Comparison of ENCODE assay signal across 14 cellular contexts in the genomic region with DNA sequence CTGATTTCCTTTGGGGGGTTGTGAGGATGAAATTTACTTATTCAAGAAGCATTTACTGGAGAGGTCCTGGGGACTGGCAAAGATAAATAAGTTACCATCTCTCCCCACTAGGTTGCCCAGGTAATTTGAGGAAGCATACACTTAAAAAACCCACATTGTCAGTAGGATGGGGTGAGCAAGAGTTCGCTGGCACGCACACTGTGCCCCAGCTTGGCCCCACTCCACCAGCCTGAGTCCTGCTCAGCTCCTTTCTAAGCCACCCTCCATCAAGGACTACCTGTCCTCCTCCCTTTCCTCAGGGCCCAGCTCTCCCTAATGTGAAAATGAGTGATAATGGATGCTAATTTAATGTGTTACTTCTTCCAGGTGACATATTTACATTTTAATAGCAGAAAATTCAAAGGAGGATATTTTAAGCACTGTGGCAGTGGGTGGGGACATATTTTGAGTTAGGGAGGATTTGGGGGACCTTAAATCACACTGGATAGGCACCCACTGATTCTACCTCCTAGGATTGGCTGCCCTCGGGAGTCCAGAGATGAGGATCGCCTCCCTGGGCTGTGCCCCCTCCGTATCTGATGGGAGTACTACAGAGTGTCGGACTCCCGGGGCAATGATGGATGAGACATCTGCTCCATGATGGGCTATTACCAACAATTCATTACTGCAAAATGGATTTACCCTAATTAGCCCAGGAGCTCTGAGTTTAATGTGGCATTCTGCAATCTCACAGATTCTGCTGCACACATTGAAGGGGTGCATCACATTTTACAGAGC.
A peak's percentile ranks its signal among the peaks of the same experiment; 100 is the strongest.
DNase-seq lines count a peak whose midpoint lies in the region; ATAC-seq and TF ChIP-seq lines count a peak whose summit lies in the region.
"Had no signal": no experiment of that assay in that cellular context is flagged by ENCODE, and none has a peak within 500 bp of the region (broad histone marks: within the 10 kb centered on the region; RNA-seq: fewer than 3 reads in every experiment).

No MANE protein-coding gene starts in this region.

- ATAC-seq in WTC11: peak; percentile 44

- H3K27me3 Mint-ChIP-seq in WTC11 (ENCODE audit: low read depth): peaks cover 64% of the 10 kb centered on the region
- H3K27me3 Mint-ChIP-seq: CD4-positive, alpha-beta T cell had no signal

- no peaks in the 10 kb centered on the region for H3K36me3 Mint-ChIP-seq in WTC11

- peak; percentile 40 for DNase-seq in NCI-H1105 treated with DMSO at 0.1 percent for 48 hours (lab: John Stamatoyannopoulos, UW)
- DNase-seq in NCI-H1105 (lab: John Stamatoyannopoulos, UW): no peak
- DNase-seq in BE2C: peak; percentile 32
- peak; percentile 36 to 77 for DNase-seq in NCI-H2081 (lab: John Stamatoyannopoulos, UW)
- DNase-seq in WTC11 (ENCODE audit: low spot score): no peak
- no peak for DNase-seq in HUDEP-2 (lab: John Stamatoyannopoulos, UW; ENCODE audit: unreplicated experiment in 76 of 76)
- no peak for DNase-seq in RPMI8226
- DNase-seq in erythroblast (lab: John Stamatoyannopoulos, UW): no peak
- DNase-seq: Calu3; CD4-positive, alpha-beta T cell; DMS53; HFFc6; NCI-H1048 had no signal

- POLR2A ChIA-PET in WTC11 (lab: Charles Lee): no interaction called here

- H3K9me3 ChIP-seq in BE2C: no peaks in the 10 kb centered on the region

- no peaks in the 10 kb centered on the region for H3K36me3 ChIP-seq in BE2C

- no peak for TF ChIP-seq POLR2A in erythroblast (IDR thresholded peaks at IDR 0.05; ENCODE audit: low read length)

- H3K27me3 ChIP-seq in BE2C: peaks cover 8% of the 10 kb centered on the region; the same call in 1 of the 2 replicates

- TF ChIP-seq CTCF in BE2C (IDR thresholded peaks at IDR 0.05; ENCODE audit: low read depth, low read length) (no peak), WTC11 (IDR thresholded peaks at IDR 0.05) (no peak)

- H3K27ac Mint-ChIP-seq in WTC11: no peak overlapping the region
- H3K27ac Mint-ChIP-seq: B cell; CD4-positive, alpha-beta T cell; HFFc6 had no signal

- H3K4me1 ChIP-seq in BE2C: peaks cover 15% of the 10 kb centered on the region

- peaks cover 9% of the 10 kb centered on the region for H3K4me1 Mint-ChIP-seq in WTC11
- H3K4me1 Mint-ChIP-seq: B cell had no signal

- no peak overlapping the region for H3K4me3 Mint-ChIP-seq in WTC11
- H3K4me3 Mint-ChIP-seq: B cell; CD4-positive, alpha-beta T cell; HFFc6 had no signal

- CTCF ChIA-PET in WTC11 (lab: Charles Lee): interaction anchor here (1.0 to 2.4 kb wide), 3 partner anchors 24 to 111 kb away, joined by 3 to 9 read pairs (median 3); no protein-coding TSS in a partner anchor

- H3K9me3 Mint-ChIP-seq in WTC11: no peaks in the 10 kb centered on the region
- H3K9me3 Mint-ChIP-seq: CD4-positive, alpha-beta T cell; HFFc6 had no signal

- H3K4me3 ChIP-seq in BE2C (ENCODE audit: low read depth, low read length): no peak overlapping the region

TF ChIP-seq in WTC11, 78 proteins besides CTCF, POLR2A, EP300 and RAD21:
- TF ChIP-seq ZNF416 (CRISPR knock-in tag; IDR thresholded peaks at IDR 0.05) (no peak), ZNF423 (CRISPR knock-in tag; IDR thresholded peaks at IDR 0.05) (no peak), RELA (CRISPR knock-in tag; IDR thresholded peaks at IDR 0.05; ENCODE audit: borderline replicate concordance) (no peak), IRF2 (CRISPR knock-in tag; IDR thresholded peaks at IDR 0.05; ENCODE audit: borderline replicate concordance, low read depth) (no peak), CREM (CRISPR knock-in tag; IDR thresholded peaks at IDR 0.05) (no peak), ZNF317 (CRISPR knock-in tag; IDR thresholded peaks at IDR 0.05; ENCODE audit: borderline replicate concordance, low read depth) (no peak), CREB1 (CRISPR knock-in tag; IDR thresholded peaks at IDR 0.05) (no peak), ZNF532 (CRISPR knock-in tag; IDR thresholded peaks at IDR 0.05; ENCODE audit: borderline replicate concordance) (no peak), ZNF671 (CRISPR knock-in tag; IDR thresholded peaks at IDR 0.05) (no peak), TP53 (CRISPR knock-in tag; IDR thresholded peaks at IDR 0.05) (no peak), MXD4 (CRISPR knock-in tag; IDR thresholded peaks at IDR 0.05; ENCODE audit: borderline replicate concordance) (no peak), ZNF263 (CRISPR knock-in tag; IDR thresholded peaks at IDR 0.05; ENCODE audit: low read depth) (no peak), KAT7 (CRISPR knock-in tag; IDR thresholded peaks at IDR 0.05; ENCODE audit: borderline replicate concordance) (no peak), GRHL2 (CRISPR knock-in tag; IDR thresholded peaks at IDR 0.05; ENCODE audit: insufficient replicate concordance, severe bottlenecking) (no peak), NR3C1 (CRISPR knock-in tag; conservative IDR thresholded peaks at IDR 0.05; ENCODE audit: low read depth) (no peak)
- TF ChIP-seq, protein P1, sequence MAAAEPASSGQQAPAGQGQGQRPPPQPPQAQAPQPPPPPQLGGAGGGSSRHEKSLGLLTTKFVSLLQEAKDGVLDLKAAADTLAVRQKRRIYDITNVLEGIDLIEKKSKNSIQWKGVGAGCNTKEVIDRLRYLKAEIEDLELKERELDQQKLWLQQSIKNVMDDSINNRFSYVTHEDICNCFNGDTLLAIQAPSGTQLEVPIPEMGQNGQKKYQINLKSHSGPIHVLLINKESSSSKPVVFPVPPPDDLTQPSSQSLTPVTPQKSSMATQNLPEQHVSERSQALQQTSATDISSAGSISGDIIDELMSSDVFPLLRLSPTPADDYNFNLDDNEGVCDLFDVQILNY (CRISPR knock-in tag; IDR thresholded peaks at IDR 0.05): no peak
- TF ChIP-seq, protein P2, sequence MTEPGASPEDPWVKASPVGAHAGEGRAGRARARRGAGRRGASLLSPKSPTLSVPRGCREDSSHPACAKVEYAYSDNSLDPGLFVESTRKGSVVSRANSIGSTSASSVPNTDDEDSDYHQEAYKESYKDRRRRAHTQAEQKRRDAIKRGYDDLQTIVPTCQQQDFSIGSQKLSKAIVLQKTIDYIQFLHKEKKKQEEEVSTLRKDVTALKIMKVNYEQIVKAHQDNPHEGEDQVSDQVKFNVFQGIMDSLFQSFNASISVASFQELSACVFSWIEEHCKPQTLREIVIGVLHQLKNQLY (CRISPR knock-in tag; IDR thresholded peaks at IDR 0.05): no peak
- TF ChIP-seq, protein P3, sequence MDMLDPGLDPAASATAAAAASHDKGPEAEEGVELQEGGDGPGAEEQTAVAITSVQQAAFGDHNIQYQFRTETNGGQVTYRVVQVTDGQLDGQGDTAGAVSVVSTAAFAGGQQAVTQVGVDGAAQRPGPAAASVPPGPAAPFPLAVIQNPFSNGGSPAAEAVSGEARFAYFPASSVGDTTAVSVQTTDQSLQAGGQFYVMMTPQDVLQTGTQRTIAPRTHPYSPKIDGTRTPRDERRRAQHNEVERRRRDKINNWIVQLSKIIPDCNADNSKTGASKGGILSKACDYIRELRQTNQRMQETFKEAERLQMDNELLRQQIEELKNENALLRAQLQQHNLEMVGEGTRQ (CRISPR knock-in tag; IDR thresholded peaks at IDR 0.05): no peak

Comparison
In these comparisons a context has a peak if more than half of its experiments do, and no peak if none do; other contexts are left out.
1. DNase-seq: peak in NCI-H1105 treated with DMSO at 0.1 percent for 48 hours (single experiment), BE2C (single experiment) and NCI-H2081 (2 of 2); none in NCI-H1105 (single experiment), WTC11 (single experiment), HUDEP-2 (0 of 76), RPMI8226 (single experiment) and erythroblast (0 of 2).